ENCODE assay signal across 20 cellular contexts in the genomic region with DNA sequence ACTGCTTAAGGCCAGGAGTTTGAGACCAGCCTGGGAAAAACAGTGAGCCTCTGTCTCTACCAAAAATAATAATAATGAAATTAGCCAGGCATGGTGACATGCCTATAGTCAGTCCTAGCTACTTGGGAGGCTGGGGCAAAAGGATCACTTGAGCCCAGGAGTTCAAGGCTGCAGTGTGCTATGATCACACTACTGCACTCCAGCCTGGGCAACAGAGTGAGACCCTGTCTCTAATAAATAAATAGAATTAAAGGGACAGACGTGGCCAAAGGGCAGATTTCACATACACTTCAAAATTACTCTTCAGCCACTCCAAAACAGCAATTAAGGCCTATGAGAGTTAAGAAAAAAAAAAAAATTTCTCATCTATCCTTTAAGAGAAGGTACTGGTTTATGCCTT. TPM values are rescaled to one million over a fixed set of nuclear protein-coding genes. Genes with fewer than 3 reads are reported as not detected.
DNase-seq lines count a peak whose midpoint lies in the region; ATAC-seq and TF ChIP-seq lines count a peak whose summit lies in the region.
"Had no signal": no experiment of that assay in that cellular context is flagged by ENCODE, and none has a peak within 500 bp of the region (broad histone marks: within the 10 kb centered on the region; RNA-seq: fewer than 3 reads in every experiment).

No MANE protein-coding gene starts in this region.

- H3K27me3 Mint-ChIP-seq in CD8-positive, alpha-beta T cell (ENCODE audit: low read depth): no peaks in the 10 kb centered on the region
- no peaks in the 10 kb centered on the region for H3K27me3 Mint-ChIP-seq in WTC11 (ENCODE audit: low read depth)
- H3K27me3 Mint-ChIP-seq in effector memory CD8-positive, alpha-beta T cell: no peaks in the 10 kb centered on the region
- H3K27me3 Mint-ChIP-seq: CD8-positive, alpha-beta memory T cell had no signal

- H3K4me1 ChIP-seq in cardiac muscle cell (ENCODE audit: low read depth): peaks cover 23% of the 10 kb centered on the region
- peaks cover 0 to 18% of the 10 kb centered on the region in 2 donors for H3K4me1 ChIP-seq in right atrium auricular region
- peaks cover 43% of the 10 kb centered on the region for H3K4me1 ChIP-seq in CD8-positive, alpha-beta T cell (ENCODE audit: insufficient read depth, low read length)

- H3K9me3 ChIP-seq in cardiac muscle cell (ENCODE audit: low read depth): no peaks in the 10 kb centered on the region
- H3K9me3 ChIP-seq in right atrium auricular region: no peaks in the 10 kb centered on the region
- H3K9me3 ChIP-seq in CD8-positive, alpha-beta T cell (ENCODE audit: low read length): no peaks in the 10 kb centered on the region
- H3K9me3 ChIP-seq: A549 had no signal

- CTCF ChIA-PET in CD8-positive, alpha-beta T cell (lab: Charles Lee): no interaction called here
- CTCF ChIA-PET in WTC11 (lab: Charles Lee): interaction anchor here (0.6 to 0.7 kb wide), 2 partner anchors 19 to 458 kb away, joined by 3 to 5 read pairs; no protein-coding TSS in a partner anchor

- peaks cover 36% of the 10 kb centered on the region for H3K36me3 Mint-ChIP-seq in CD8-positive, alpha-beta T cell
- no peaks in the 10 kb centered on the region for H3K36me3 Mint-ChIP-seq in WTC11
- H3K36me3 Mint-ChIP-seq in effector memory CD8-positive, alpha-beta T cell (ENCODE audit: insufficient read depth): peaks cover 23% of the 10 kb centered on the region

- DNase-seq in cardiac muscle cell (ENCODE audit: low read depth in 1 of 2, low spot score in 1 of 2) (no peak), right atrium auricular region (ENCODE audit: low spot score) (no peak), WTC11 (ENCODE audit: low spot score) (no peak), HuH-7 (ENCODE audit: low spot score) (no peak)
- DNase-seq in CD8-positive, alpha-beta T cell: no peak
- no peak for DNase-seq in effector memory CD8-positive, alpha-beta T cell
- DNase-seq in activated T-cell treated with anti-CD3 and anti-CD28 coated beads, Interleukin-2, amount 50 U/mL, for 48 hours: no peak
- no peak for DNase-seq in activated CD8-positive, alpha-beta memory T cell treated with anti-CD3 and anti-CD28 coated beads for 24 hours
- DNase-seq: AML-193; CD8-positive, alpha-beta memory T cell; COR-L47; DMS153; DMS79; GDM1; GOT3; H7 had no signal

- POLR2A ChIA-PET in CD8-positive, alpha-beta T cell (lab: Charles Lee): interaction anchor here (0.8 kb wide), 1 partner anchor 19 kb away, joined by 3 read pairs; no protein-coding TSS in a partner anchor
- POLR2A ChIA-PET in WTC11 (lab: Charles Lee): interaction anchor here (0.7 kb wide), 1 partner anchor 196 kb away, joined by 5 read pairs; no protein-coding TSS in a partner anchor

- H3K9me3 Mint-ChIP-seq in CD8-positive, alpha-beta T cell: no peaks in the 10 kb centered on the region
- no peaks in the 10 kb centered on the region for H3K9me3 Mint-ChIP-seq in WTC11
- no peaks in the 10 kb centered on the region for H3K9me3 Mint-ChIP-seq in effector memory CD8-positive, alpha-beta T cell
- H3K9me3 Mint-ChIP-seq: CD8-positive, alpha-beta memory T cell had no signal

- H3K4me3 ChIP-seq in cardiac muscle cell (no peak overlapping the region), right atrium auricular region (no peak overlapping the region)
- no peak overlapping the region for H3K4me3 ChIP-seq in CD8-positive, alpha-beta T cell (ENCODE audit: low read depth, low read length)
- H3K4me3 ChIP-seq: A549, K562 had no signal

- H3K4me3 Mint-ChIP-seq in CD8-positive, alpha-beta T cell: no peak overlapping the region
- H3K4me3 Mint-ChIP-seq in WTC11: no peak overlapping the region
- no peak overlapping the region for H3K4me3 Mint-ChIP-seq in effector memory CD8-positive, alpha-beta T cell
- H3K4me3 Mint-ChIP-seq: CD8-positive, alpha-beta memory T cell had no signal

- H3K36me3 ChIP-seq in cardiac muscle cell (no peaks in the 10 kb centered on the region), right atrium auricular region (no peaks in the 10 kb centered on the region)
- no peaks in the 10 kb centered on the region for H3K36me3 ChIP-seq in CD8-positive, alpha-beta T cell (ENCODE audit: insufficient read depth, low read length)

- intact Hi-C loops in CD8-positive, alpha-beta T cell (cut with DNase I, micrococcal nuclease): no loop called here

- H3K27ac ChIP-seq in cardiac muscle cell (peak overlapping the region; percentile 75), right atrium auricular region (no peak overlapping the region)
- H3K27ac ChIP-seq in CD8-positive, alpha-beta T cell (ENCODE audit: low read depth, low read length): no peak overlapping the region
- H3K27ac ChIP-seq: 22Rv1, A549, C4-2B had no signal

- peak overlapping the region; percentile 1 for H3K27ac Mint-ChIP-seq in CD8-positive, alpha-beta T cell
- no peak overlapping the region for H3K27ac Mint-ChIP-seq in WTC11
- peak overlapping the region; percentile 59 to 75 for H3K27ac Mint-ChIP-seq in effector memory CD8-positive, alpha-beta T cell

- no peaks in the 10 kb centered on the region for H3K27me3 ChIP-seq in cardiac muscle cell
- H3K27me3 ChIP-seq in right atrium auricular region: no peaks in the 10 kb centered on the region
- H3K27me3 ChIP-seq in CD8-positive, alpha-beta T cell (ENCODE audit: insufficient read depth, low read length): no peaks in the 10 kb centered on the region

- H3K4me1 Mint-ChIP-seq in CD8-positive, alpha-beta T cell (ENCODE audit: low read depth): peaks cover 56% of the 10 kb centered on the region
- peaks cover 14% of the 10 kb centered on the region for H3K4me1 Mint-ChIP-seq in WTC11
- peaks cover 22 to 34% of the 10 kb centered on the region in 2 donors for H3K4me1 Mint-ChIP-seq in effector memory CD8-positive, alpha-beta T cell (ENCODE audit: low read depth in 2 of 2)

- TF ChIP-seq CTCF in cardiac muscle cell (IDR thresholded peaks at IDR 0.05; ENCODE audit: low read depth, low read length) (no peak), right atrium auricular region (IDR thresholded peaks at IDR 0.05) (no peak), WTC11 (IDR thresholded peaks at IDR 0.05) (no peak)
- TF ChIP-seq CTCF in CD8-positive, alpha-beta T cell (IDR thresholded peaks at IDR 0.05): no peak

- ATAC-seq in CD8-positive, alpha-beta T cell: no peak
- no peak for ATAC-seq in WTC11
- no peak for ATAC-seq in effector memory CD8-positive, alpha-beta T cell (replicated peaks)
- ATAC-seq: A549 had no signal

TF ChIP-seq in WTC11, 78 proteins besides CTCF, POLR2A, EP300 and RAD21:
- TF ChIP-seq FOXK1 (CRISPR knock-in tag; IDR thresholded peaks at IDR 0.05) (no peak), ZNF121 (CRISPR knock-in tag; IDR thresholded peaks at IDR 0.05) (peak; percentile 74)

RNA-seq across cellular contexts. Expression of a gene that starts 45.7 kb away (rescaled TPM):
- total RNA-seq in cardiac muscle cell (10.8 and 19.6 TPM in 2 replicates), right atrium auricular region (10 to 100 TPM; 18.7 to 32.7 TPM), WTC11 (2021) (42.1 to 46.9 TPM (median 44.5 TPM) in 3 replicates)
- polyA plus RNA-seq in cardiac muscle cell: 8.1 and 11.8 TPM in 2 replicates
- 10 to 100 TPM; 52.0 to 52.1 TPM for total RNA-seq in CD8-positive, alpha-beta T cell
